2 cellular contexts compared by ENCODE assay signal in genomic region chr12:75959060-75959459, GRCh38.
A peak's percentile ranks its signal among the peaks of the same experiment; 100 is the strongest.
TF ChIP-seq lines count a peak whose summit lies in the region.

No MANE protein-coding gene starts in this region.

TF ChIP-seq in HCT116, 20 proteins besides CTCF, POLR2A, EP300 and RAD21 (continued from another document):
- TF ChIP-seq, protein P1, sequence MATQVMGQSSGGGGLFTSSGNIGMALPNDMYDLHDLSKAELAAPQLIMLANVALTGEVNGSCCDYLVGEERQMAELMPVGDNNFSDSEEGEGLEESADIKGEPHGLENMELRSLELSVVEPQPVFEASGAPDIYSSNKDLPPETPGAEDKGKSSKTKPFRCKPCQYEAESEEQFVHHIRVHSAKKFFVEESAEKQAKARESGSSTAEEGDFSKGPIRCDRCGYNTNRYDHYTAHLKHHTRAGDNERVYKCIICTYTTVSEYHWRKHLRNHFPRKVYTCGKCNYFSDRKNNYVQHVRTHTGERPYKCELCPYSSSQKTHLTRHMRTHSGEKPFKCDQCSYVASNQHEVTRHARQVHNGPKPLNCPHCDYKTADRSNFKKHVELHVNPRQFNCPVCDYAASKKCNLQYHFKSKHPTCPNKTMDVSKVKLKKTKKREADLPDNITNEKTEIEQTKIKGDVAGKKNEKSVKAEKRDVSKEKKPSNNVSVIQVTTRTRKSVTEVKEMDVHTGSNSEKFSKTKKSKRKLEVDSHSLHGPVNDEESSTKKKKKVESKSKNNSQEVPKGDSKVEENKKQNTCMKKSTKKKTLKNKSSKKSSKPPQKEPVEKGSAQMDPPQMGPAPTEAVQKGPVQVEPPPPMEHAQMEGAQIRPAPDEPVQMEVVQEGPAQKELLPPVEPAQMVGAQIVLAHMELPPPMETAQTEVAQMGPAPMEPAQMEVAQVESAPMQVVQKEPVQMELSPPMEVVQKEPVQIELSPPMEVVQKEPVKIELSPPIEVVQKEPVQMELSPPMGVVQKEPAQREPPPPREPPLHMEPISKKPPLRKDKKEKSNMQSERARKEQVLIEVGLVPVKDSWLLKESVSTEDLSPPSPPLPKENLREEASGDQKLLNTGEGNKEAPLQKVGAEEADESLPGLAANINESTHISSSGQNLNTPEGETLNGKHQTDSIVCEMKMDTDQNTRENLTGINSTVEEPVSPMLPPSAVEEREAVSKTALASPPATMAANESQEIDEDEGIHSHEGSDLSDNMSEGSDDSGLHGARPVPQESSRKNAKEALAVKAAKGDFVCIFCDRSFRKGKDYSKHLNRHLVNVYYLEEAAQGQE (IDR thresholded peaks at IDR 0.05; ENCODE audit: low read depth) = no peak
- TF ChIP-seq SP1 (IDR thresholded peaks at IDR 0.05; ENCODE audit: low read depth) (no peak), ELF1 (IDR thresholded peaks at IDR 0.05; ENCODE audit: borderline replicate concordance, low read depth) (no peak), SRF (IDR thresholded peaks at IDR 0.05; ENCODE audit: low read depth) (no peak), ZFX (IDR thresholded peaks at IDR 0.05) (no peak), CBX3 (IDR thresholded peaks at IDR 0.05; ENCODE audit: low read depth) (no peak), YY1 (IDR thresholded peaks at IDR 0.05; ENCODE audit: extremely low read depth, insufficient replicate concordance, low read depth, low read length) (no peak), FOSL1 (IDR thresholded peaks at IDR 0.05; ENCODE audit: low read depth) (no peak)
- TF ChIP-seq, protein P2, sequence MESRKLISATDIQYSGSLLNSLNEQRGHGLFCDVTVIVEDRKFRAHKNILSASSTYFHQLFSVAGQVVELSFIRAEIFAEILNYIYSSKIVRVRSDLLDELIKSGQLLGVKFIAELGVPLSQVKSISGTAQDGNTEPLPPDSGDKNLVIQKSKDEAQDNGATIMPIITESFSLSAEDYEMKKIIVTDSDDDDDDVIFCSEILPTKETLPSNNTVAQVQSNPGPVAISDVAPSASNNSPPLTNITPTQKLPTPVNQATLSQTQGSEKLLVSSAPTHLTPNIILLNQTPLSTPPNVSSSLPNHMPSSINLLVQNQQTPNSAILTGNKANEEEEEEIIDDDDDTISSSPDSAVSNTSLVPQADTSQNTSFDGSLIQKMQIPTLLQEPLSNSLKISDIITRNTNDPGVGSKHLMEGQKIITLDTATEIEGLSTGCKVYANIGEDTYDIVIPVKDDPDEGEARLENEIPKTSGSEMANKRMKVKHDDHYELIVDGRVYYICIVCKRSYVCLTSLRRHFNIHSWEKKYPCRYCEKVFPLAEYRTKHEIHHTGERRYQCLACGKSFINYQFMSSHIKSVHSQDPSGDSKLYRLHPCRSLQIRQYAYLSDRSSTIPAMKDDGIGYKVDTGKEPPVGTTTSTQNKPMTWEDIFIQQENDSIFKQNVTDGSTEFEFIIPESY (IDR thresholded peaks at IDR 0.05; ENCODE audit: extremely low read depth, insufficient replicate concordance, low read length) = no peak
- TF ChIP-seq, protein P3, sequence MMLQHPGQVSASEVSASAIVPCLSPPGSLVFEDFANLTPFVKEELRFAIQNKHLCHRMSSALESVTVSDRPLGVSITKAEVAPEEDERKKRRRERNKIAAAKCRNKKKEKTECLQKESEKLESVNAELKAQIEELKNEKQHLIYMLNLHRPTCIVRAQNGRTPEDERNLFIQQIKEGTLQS (IDR thresholded peaks at IDR 0.05) = no peak
TF ChIP-seq in HCT116: peak in this region for 0.

TF ChIP-seq in WTC11, 78 proteins besides CTCF, POLR2A, EP300 and RAD21 (continued from another document):
- TF ChIP-seq, protein P4, sequence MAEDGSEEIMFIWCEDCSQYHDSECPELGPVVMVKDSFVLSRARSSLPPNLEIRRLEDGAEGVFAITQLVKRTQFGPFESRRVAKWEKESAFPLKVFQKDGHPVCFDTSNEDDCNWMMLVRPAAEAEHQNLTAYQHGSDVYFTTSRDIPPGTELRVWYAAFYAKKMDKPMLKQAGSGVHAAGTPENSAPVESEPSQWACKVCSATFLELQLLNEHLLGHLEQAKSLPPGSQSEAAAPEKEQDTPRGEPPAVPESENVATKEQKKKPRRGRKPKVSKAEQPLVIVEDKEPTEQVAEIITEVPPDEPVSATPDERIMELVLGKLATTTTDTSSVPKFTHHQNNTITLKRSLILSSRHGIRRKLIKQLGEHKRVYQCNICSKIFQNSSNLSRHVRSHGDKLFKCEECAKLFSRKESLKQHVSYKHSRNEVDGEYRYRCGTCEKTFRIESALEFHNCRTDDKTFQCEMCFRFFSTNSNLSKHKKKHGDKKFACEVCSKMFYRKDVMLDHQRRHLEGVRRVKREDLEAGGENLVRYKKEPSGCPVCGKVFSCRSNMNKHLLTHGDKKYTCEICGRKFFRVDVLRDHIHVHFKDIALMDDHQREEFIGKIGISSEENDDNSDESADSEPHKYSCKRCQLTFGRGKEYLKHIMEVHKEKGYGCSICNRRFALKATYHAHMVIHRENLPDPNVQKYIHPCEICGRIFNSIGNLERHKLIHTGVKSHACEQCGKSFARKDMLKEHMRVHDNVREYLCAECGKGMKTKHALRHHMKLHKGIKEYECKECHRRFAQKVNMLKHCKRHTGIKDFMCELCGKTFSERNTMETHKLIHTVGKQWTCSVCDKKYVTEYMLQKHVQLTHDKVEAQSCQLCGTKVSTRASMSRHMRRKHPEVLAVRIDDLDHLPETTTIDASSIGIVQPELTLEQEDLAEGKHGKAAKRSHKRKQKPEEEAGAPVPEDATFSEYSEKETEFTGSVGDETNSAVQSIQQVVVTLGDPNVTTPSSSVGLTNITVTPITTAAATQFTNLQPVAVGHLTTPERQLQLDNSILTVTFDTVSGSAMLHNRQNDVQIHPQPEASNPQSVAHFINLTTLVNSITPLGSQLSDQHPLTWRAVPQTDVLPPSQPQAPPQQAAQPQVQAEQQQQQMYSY (CRISPR knock-in tag; IDR thresholded peaks at IDR 0.05) = peak; percentile 46; the same call in 1 of the 2 replicates
- TF ChIP-seq FOXP1 (CRISPR knock-in tag; IDR thresholded peaks at IDR 0.05; ENCODE audit: borderline replicate concordance) = no peak
